ENCODE assay signal across 1 cellular context in the genomic region with DNA sequence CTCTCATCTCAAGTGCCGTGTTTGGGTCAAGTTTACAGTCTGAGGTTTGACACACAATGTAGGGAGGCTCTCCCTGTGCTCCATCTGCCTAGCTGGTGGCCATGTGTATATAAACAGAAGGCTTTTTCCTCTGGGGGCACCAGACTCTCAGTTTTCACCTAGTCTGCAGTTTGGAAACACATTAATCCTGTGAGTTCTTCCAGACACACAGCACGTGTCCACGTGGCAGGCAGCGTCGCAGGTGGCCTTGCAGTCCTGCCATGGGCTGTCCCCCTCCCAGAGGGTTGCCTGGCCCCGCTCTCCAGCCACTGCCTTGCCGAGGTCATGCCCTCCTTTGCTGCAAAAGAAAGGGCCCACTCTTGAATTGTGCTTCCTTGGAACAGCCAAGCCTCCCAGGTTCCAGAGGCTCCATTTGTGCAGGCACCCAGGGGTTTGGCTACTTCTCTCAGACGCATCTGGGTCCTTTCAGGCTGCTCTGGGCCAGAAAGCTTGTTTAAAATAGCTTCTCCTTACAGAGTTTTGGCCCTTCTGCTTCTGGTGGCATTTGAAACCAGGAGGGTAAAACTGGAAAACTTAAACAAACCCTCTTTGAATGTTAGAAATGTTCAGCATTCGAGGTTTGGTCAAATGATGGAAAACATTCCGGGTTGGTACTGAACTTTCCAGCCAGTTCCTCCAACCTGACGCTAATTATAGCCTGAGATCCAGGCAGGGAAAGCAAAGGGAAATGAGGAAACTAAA.
TF ChIP-seq lines count a peak whose summit lies in the region.

No MANE protein-coding gene starts in this region.

TF ChIP-seq in HepG2, 621 proteins besides CTCF, POLR2A, EP300 and RAD21 (continued from another document and continues in another):
- TF ChIP-seq SALL1 (CRISPR knock-in tag; IDR thresholded peaks at IDR 0.05) (peak; percentile 75), FLYWCH1 (CRISPR knock-in tag; IDR thresholded peaks at IDR 0.05) (no peak), FOXO1 (CRISPR knock-in tag; IDR thresholded peaks at IDR 0.05) (peak; percentile 45; the same call in 1 of the 2 replicates), ZMYM4 (CRISPR knock-in tag; IDR thresholded peaks at IDR 0.05) (peak; percentile 60), ZNF615 (CRISPR knock-in tag; IDR thresholded peaks at IDR 0.05; ENCODE audit: borderline replicate concordance) (no peak), ZNF225 (CRISPR knock-in tag; IDR thresholded peaks at IDR 0.05) (no peak), ZNF263 (CRISPR knock-in tag; IDR thresholded peaks at IDR 0.05) (no peak), KLF16 (CRISPR knock-in tag; IDR thresholded peaks at IDR 0.05) (peak in 1 of 2 experiments; percentile 32; a peak in 1 of 4 replicates), PITX1 (CRISPR knock-in tag; IDR thresholded peaks at IDR 0.05) (peak; percentile 48; the same call in 1 of the 2 replicates), AGO1 (IDR thresholded peaks at IDR 0.05; ENCODE audit: low read depth, low read length, poor library complexity, severe bottlenecking) (no peak), RXRB (CRISPR knock-in tag; IDR thresholded peaks at IDR 0.05; ENCODE audit: borderline replicate concordance) (no peak), TEAD3 (CRISPR knock-in tag; optimal IDR thresholded peaks at IDR 0.05; ENCODE audit: borderline replicate concordance) (peak; percentile 10), KMT2A (CRISPR knock-in tag; IDR thresholded peaks at IDR 0.05) (no peak), HOXA3 (CRISPR knock-in tag; IDR thresholded peaks at IDR 0.05) (peak; percentile 50; the same call in 1 of the 2 replicates), FIP1L1 (IDR thresholded peaks at IDR 0.05; ENCODE audit: borderline replicate concordance, insufficient read depth, low read depth, low read length) (no peak), KAT7 (CRISPR knock-in tag; IDR thresholded peaks at IDR 0.05; ENCODE audit: borderline replicate concordance) (no peak), DMAP1 (CRISPR knock-in tag; IDR thresholded peaks at IDR 0.05) (0 out of 2 replicates have a peak, but pooled peaks have one; percentile 32), RFXAP (CRISPR knock-in tag; IDR thresholded peaks at IDR 0.05; ENCODE audit: borderline replicate concordance) (0 out of 2 replicates have a peak, but pooled peaks have one; percentile 42), ZNF549 (CRISPR knock-in tag; IDR thresholded peaks at IDR 0.05) (no peak), ZNF256 (CRISPR knock-in tag; conservative IDR thresholded peaks at IDR 0.05) (0 out of 2 replicates have a peak, but pooled peaks have one; percentile 49), ZNF546 (CRISPR knock-in tag; conservative IDR thresholded peaks at IDR 0.05) (peak; percentile 57; the same call in 1 of the 2 replicates), AGO2 (optimal IDR thresholded peaks at IDR 0.05; ENCODE audit: low read depth, low read length) (no peak), RXRA (CRISPR knock-in tag; IDR thresholded peaks at IDR 0.05) (peak; percentile 15; the same call in 1 of the 2 replicates), ZNF441 (CRISPR knock-in tag; IDR thresholded peaks at IDR 0.05; ENCODE audit: borderline replicate concordance) (no peak)
- TF ChIP-seq, protein P1, sequence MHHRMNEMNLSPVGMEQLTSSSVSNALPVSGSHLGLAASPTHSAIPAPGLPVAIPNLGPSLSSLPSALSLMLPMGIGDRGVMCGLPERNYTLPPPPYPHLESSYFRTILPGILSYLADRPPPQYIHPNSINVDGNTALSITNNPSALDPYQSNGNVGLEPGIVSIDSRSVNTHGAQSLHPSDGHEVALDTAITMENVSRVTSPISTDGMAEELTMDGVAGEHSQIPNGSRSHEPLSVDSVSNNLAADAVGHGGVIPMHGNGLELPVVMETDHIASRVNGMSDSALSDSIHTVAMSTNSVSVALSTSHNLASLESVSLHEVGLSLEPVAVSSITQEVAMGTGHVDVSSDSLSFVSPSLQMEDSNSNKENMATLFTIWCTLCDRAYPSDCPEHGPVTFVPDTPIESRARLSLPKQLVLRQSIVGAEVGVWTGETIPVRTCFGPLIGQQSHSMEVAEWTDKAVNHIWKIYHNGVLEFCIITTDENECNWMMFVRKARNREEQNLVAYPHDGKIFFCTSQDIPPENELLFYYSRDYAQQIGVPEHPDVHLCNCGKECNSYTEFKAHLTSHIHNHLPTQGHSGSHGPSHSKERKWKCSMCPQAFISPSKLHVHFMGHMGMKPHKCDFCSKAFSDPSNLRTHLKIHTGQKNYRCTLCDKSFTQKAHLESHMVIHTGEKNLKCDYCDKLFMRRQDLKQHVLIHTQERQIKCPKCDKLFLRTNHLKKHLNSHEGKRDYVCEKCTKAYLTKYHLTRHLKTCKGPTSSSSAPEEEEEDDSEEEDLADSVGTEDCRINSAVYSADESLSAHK (CRISPR knock-in tag; IDR thresholded peaks at IDR 0.05; ENCODE audit: borderline replicate concordance): no peak
- TF ChIP-seq, protein P2, sequence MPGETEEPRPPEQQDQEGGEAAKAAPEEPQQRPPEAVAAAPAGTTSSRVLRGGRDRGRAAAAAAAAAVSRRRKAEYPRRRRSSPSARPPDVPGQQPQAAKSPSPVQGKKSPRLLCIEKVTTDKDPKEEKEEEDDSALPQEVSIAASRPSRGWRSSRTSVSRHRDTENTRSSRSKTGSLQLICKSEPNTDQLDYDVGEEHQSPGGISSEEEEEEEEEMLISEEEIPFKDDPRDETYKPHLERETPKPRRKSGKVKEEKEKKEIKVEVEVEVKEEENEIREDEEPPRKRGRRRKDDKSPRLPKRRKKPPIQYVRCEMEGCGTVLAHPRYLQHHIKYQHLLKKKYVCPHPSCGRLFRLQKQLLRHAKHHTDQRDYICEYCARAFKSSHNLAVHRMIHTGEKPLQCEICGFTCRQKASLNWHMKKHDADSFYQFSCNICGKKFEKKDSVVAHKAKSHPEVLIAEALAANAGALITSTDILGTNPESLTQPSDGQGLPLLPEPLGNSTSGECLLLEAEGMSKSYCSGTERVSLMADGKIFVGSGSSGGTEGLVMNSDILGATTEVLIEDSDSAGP (CRISPR knock-in tag; IDR thresholded peaks at IDR 0.05; ENCODE audit: borderline replicate concordance): no peak
- TF ChIP-seq, protein P3, sequence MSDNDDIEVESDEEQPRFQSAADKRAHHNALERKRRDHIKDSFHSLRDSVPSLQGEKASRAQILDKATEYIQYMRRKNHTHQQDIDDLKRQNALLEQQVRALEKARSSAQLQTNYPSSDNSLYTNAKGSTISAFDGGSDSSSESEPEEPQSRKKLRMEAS (IDR thresholded peaks at IDR 0.05): peak; percentile 91
- TF ChIP-seq, protein P4, sequence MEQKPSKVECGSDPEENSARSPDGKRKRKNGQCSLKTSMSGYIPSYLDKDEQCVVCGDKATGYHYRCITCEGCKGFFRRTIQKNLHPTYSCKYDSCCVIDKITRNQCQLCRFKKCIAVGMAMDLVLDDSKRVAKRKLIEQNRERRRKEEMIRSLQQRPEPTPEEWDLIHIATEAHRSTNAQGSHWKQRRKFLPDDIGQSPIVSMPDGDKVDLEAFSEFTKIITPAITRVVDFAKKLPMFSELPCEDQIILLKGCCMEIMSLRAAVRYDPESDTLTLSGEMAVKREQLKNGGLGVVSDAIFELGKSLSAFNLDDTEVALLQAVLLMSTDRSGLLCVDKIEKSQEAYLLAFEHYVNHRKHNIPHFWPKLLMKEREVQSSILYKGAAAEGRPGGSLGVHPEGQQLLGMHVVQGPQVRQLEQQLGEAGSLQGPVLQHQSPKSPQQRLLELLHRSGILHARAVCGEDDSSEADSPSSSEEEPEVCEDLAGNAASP (CRISPR knock-in tag; IDR thresholded peaks at IDR 0.05; ENCODE audit: borderline replicate concordance): peak; percentile 39; the same call in 1 of the 2 replicates
- TF ChIP-seq, protein P5, sequence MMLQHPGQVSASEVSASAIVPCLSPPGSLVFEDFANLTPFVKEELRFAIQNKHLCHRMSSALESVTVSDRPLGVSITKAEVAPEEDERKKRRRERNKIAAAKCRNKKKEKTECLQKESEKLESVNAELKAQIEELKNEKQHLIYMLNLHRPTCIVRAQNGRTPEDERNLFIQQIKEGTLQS (CRISPR knock-in tag; IDR thresholded peaks at IDR 0.05): no peak
- TF ChIP-seq, protein P6, sequence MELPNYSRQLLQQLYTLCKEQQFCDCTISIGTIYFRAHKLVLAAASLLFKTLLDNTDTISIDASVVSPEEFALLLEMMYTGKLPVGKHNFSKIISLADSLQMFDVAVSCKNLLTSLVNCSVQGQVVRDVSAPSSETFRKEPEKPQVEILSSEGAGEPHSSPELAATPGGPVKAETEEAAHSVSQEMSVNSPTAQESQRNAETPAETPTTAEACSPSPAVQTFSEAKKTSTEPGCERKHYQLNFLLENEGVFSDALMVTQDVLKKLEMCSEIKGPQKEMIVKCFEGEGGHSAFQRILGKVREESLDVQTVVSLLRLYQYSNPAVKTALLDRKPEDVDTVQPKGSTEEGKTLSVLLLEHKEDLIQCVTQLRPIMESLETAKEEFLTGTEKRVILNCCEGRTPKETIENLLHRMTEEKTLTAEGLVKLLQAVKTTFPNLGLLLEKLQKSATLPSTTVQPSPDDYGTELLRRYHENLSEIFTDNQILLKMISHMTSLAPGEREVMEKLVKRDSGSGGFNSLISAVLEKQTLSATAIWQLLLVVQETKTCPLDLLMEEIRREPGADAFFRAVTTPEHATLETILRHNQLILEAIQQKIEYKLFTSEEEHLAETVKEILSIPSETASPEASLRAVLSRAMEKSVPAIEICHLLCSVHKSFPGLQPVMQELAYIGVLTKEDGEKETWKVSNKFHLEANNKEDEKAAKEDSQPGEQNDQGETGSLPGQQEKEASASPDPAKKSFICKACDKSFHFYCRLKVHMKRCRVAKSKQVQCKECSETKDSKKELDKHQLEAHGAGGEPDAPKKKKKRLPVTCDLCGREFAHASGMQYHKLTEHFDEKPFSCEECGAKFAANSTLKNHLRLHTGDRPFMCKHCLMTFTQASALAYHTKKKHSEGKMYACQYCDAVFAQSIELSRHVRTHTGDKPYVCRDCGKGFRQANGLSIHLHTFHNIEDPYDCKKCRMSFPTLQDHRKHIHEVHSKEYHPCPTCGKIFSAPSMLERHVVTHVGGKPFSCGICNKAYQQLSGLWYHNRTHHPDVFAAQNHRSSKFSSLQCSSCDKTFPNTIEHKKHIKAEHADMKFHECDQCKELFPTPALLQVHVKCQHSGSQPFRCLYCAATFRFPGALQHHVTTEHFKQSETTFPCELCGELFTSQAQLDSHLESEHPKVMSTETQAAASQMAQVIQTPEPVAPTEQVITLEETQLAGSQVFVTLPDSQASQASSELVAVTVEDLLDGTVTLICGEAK (IDR thresholded peaks at IDR 0.05): no peak
- TF ChIP-seq, protein P6 (CRISPR knock-in tag; IDR thresholded peaks at IDR 0.05): 0 out of 2 replicates have a peak, but pooled peaks have one; percentile 31
- TF ChIP-seq, protein P7, sequence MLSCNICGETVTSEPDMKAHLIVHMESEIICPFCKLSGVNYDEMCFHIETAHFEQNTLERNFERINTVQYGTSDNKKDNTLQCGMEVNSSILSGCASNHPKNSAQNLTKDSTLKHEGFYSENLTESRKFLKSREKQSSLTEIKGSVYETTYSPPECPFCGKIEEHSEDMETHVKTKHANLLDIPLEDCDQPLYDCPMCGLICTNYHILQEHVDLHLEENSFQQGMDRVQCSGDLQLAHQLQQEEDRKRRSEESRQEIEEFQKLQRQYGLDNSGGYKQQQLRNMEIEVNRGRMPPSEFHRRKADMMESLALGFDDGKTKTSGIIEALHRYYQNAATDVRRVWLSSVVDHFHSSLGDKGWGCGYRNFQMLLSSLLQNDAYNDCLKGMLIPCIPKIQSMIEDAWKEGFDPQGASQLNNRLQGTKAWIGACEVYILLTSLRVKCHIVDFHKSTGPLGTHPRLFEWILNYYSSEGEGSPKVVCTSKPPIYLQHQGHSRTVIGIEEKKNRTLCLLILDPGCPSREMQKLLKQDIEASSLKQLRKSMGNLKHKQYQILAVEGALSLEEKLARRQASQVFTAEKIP (CRISPR knock-in tag; IDR thresholded peaks at IDR 0.05; ENCODE audit: borderline replicate concordance): no peak
- TF ChIP-seq, protein P8, sequence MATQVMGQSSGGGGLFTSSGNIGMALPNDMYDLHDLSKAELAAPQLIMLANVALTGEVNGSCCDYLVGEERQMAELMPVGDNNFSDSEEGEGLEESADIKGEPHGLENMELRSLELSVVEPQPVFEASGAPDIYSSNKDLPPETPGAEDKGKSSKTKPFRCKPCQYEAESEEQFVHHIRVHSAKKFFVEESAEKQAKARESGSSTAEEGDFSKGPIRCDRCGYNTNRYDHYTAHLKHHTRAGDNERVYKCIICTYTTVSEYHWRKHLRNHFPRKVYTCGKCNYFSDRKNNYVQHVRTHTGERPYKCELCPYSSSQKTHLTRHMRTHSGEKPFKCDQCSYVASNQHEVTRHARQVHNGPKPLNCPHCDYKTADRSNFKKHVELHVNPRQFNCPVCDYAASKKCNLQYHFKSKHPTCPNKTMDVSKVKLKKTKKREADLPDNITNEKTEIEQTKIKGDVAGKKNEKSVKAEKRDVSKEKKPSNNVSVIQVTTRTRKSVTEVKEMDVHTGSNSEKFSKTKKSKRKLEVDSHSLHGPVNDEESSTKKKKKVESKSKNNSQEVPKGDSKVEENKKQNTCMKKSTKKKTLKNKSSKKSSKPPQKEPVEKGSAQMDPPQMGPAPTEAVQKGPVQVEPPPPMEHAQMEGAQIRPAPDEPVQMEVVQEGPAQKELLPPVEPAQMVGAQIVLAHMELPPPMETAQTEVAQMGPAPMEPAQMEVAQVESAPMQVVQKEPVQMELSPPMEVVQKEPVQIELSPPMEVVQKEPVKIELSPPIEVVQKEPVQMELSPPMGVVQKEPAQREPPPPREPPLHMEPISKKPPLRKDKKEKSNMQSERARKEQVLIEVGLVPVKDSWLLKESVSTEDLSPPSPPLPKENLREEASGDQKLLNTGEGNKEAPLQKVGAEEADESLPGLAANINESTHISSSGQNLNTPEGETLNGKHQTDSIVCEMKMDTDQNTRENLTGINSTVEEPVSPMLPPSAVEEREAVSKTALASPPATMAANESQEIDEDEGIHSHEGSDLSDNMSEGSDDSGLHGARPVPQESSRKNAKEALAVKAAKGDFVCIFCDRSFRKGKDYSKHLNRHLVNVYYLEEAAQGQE (IDR thresholded peaks at IDR 0.05; ENCODE audit: borderline replicate concordance in 1 of 2, low read depth in 1 of 2, low read length in 2 of 2): no peak
